Comparison of ENCODE assay signal across 8 cellular contexts in the genomic region with DNA sequence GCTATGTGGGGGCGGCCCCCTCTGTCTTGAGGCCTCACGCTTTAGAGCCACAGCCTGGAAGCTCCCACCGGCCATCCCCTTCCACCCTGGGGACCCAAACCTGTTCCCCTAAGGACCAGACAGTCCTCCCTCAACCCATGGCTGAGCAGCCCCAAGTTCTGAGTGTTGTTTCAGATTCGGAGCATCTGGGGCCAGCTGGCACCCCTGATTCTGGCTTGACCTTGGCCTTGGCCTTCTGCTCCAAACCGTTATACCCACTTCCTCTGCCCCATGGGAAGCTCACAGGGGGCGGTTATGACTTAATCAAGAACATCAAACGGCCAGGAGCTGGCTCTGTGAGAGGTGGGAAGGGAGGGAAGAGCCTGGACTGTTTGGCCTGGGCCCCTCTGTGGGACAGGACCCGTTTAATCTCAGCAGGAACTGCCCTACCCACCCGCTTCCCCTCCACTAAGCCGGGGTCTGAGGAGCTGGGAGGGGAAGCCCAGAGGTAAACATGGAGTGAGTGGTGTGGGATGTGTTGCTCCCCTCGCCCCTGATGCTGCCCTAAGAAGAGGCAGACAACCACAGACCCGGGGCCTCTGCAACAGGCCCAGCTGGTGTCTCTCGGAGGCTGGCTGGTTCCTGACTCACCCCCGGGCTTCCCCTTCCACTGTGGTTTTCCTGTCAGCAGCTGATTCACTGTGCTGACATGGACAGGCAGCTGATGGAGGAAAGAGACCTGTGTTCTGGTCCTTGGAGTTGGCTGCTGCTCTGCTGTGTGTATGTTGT. TPM values are rescaled to one million over a fixed set of nuclear protein-coding genes. Genes with fewer than 3 reads are reported as not detected.
DNase-seq lines count a peak whose midpoint lies in the region; ATAC-seq and TF ChIP-seq lines count a peak whose summit lies in the region.

No MANE protein-coding gene starts in this region.

- TF ChIP-seq CTCF in gastroesophageal sphincter (IDR thresholded peaks at IDR 0.05): no peak

- ATAC-seq in GM18511 (IDR thresholded peaks at IDR 0.05; ENCODE audit: unreplicated experiment) (peak; percentile 50), HG02943 (IDR thresholded peaks at IDR 0.05; ENCODE audit: low read depth, unreplicated experiment) (peak; percentile 38), gastroesophageal sphincter (no peak)

- H3K36me3 ChIP-seq in gastroesophageal sphincter: peaks cover 0 to 4% of the 10 kb centered on the region in 2 donors

- peak overlapping the region in 3 of 4 donors; percentile 66 to 92 (median 83) for H3K27ac ChIP-seq in gastroesophageal sphincter

- TF ChIP-seq EP300 in gastroesophageal sphincter (IDR thresholded peaks at IDR 0.05): no peak

- H3K4me3 ChIP-seq in gastroesophageal sphincter (no peak overlapping the region), skeletal muscle cell (ENCODE audit: low read depth, low read length) (peak overlapping the region; percentile 74)

- WGBS in gastroesophageal sphincter (ENCODE audit: low coverage in 1 of 2), 2 donors: 80 to 100% methylated on average over 1 to 2 of the region's 14 CpGs

- H3K4me1 ChIP-seq in gastroesophageal sphincter: peaks cover 4 to 64% (median 29%) of the 10 kb centered on the region in 3 donors

- H3K9me3 ChIP-seq in gastroesophageal sphincter: no peaks in the 10 kb centered on the region

- peak; percentile 86 for DNase-seq in RKO (ENCODE audit: low spot score)
- peak; percentile 96 for DNase-seq in activated effector memory CD4-positive, alpha-beta T cell treated with anti-CD3 and anti-CD28 coated beads, Interleukin-2, amount 50 U/mL, for 16 hours
- peak; percentile 86 for DNase-seq in skeletal muscle cell (ENCODE audit: low read depth)
- no peak for DNase-seq in SHP77 (lab: John Stamatoyannopoulos, UW)
- no peak for DNase-seq in inferior parietal cortex (ENCODE audit: extremely low spot score)

- H3K27me3 ChIP-seq in gastroesophageal sphincter: no peaks in the 10 kb centered on the region

- TF ChIP-seq POLR2A in gastroesophageal sphincter (IDR thresholded peaks at IDR 0.05): no peak

RNA-seq across cellular contexts. Expression of gene CD82, which starts 3.4 kb away (rescaled TPM):
- 10 to 100 TPM; 12.7 to 24.0 (median 19.1) TPM for total RNA-seq in gastroesophageal sphincter

Comparison
In these comparisons a context has a peak if more than half of its experiments do, and no peak if none do; other contexts are left out.
1. DNase-seq: peak in RKO (single experiment), activated effector memory CD4-positive, alpha-beta T cell treated with anti-CD3 and anti-CD28 coated beads, Interleukin-2, amount 50 U/mL, for 16 hours (single experiment) and skeletal muscle cell (single experiment); none in SHP77 (0 of 2) and inferior parietal cortex (single experiment).